ENCODE assay signal across 18 cellular contexts in genomic region chr11:86569109-86569508, GRCh38.
"Had no signal": no experiment of that assay in that cellular context is flagged by ENCODE, and none has a peak within 500 bp of the region (broad histone marks: within the 10 kb centered on the region; RNA-seq: fewer than 3 reads in every experiment).

No MANE protein-coding gene starts in this region.

- H3K36me3 Mint-ChIP-seq: activated naive CD4-positive, alpha-beta T cell treated with anti-CD3 and anti-CD28 coated beads, Interleukin-2, amount 10 ng/mL, durations not matched to agents 7 days and 5 days; activated naive CD8-positive, alpha-beta T cell treated with anti-CD3 and anti-CD28 coated beads for 36 hours had no signal

- H3K27ac Mint-ChIP-seq: activated CD4-positive, alpha-beta memory T cell treated with anti-CD3 and anti-CD28 coated beads, Interleukin-2, amount 10 ng/mL, durations not matched to agents 7 days and 5 days; activated naive CD4-positive, alpha-beta T cell treated with anti-CD3 and anti-CD28 coated beads, Interleukin-2, amount 10 ng/mL, durations not matched to agents 7 days and 5 days; activated naive CD8-positive, alpha-beta T cell treated with anti-CD3 and anti-CD28 coated beads for 36 hours; activated T-helper 2 cell treated with anti-CD3 and anti-CD28 coated beads, Interferon-gamma antibody, Interleukin-2, Interleukin-4, amounts not matched to agents 10 μg/mL and 5 μg/mL and 100 μg/mL, durations not matched to agents 14 hours and 24 hours and 36 hours; T-helper 17 cell had no signal

- DNase-seq: activated CD4-positive, alpha-beta memory T cell treated with anti-CD3 and anti-CD28 coated beads, Interleukin-2, amount 10 ng/mL, durations not matched to agents 7 days and 5 days; activated CD4-positive, alpha-beta T cell treated with anti-CD3 and anti-CD28 coated beads, Interleukin-2, amount 50 U/mL, for 1 hour; activated CD4-positive, CD25-positive, alpha-beta regulatory T cell; activated gamma-delta T cell treated with Interleukin-2 at 50 U/mL for 16 hours; activated naive CD4-positive, alpha-beta T cell treated with anti-CD3 and anti-CD28 coated beads, Interleukin-2, amount 10 ng/mL, durations not matched to agents 7 days and 5 days; activated naive CD8-positive, alpha-beta T cell treated with anti-CD3 and anti-CD28 coated beads for 36 hours; activated T-cell treated with anti-CD3 and anti-CD28 coated beads for 4 hours; activated T-cell treated with anti-CD3 and anti-CD28 coated beads, Interleukin-2, amount 50 U/mL, for 48 hours; anterior cingulate cortex; NCI-H1048; NCI-H146; NCI-H187 treated with DMSO at 0.1 percent for 48 hours; NCI-H2081 treated with DMSO at 0.1 percent for 48 hours; NCI-H446; SHP77 treated with DMSO at 0.1 percent for 48 hours; T-helper 17 cell; T-helper 9 cell had no signal

- H3K4me1 Mint-ChIP-seq: activated CD4-positive, alpha-beta memory T cell treated with anti-CD3 and anti-CD28 coated beads, Interleukin-2, amount 10 ng/mL, durations not matched to agents 7 days and 5 days; activated naive CD4-positive, alpha-beta T cell treated with anti-CD3 and anti-CD28 coated beads, Interleukin-2, amount 10 ng/mL, durations not matched to agents 7 days and 5 days; activated naive CD8-positive, alpha-beta T cell treated with anti-CD3 and anti-CD28 coated beads for 36 hours; T-helper 17 cell had no signal

- H3K9me3 Mint-ChIP-seq: activated CD4-positive, alpha-beta memory T cell treated with anti-CD3 and anti-CD28 coated beads, Interleukin-2, amount 10 ng/mL, durations not matched to agents 7 days and 5 days; activated naive CD4-positive, alpha-beta T cell treated with anti-CD3 and anti-CD28 coated beads, Interleukin-2, amount 10 ng/mL, durations not matched to agents 7 days and 5 days; activated naive CD8-positive, alpha-beta T cell treated with anti-CD3 and anti-CD28 coated beads for 36 hours; activated T-helper 2 cell treated with anti-CD3 and anti-CD28 coated beads, Interferon-gamma antibody, Interleukin-2, Interleukin-4, amounts not matched to agents 10 μg/mL and 5 μg/mL and 100 μg/mL, durations not matched to agents 14 hours and 24 hours and 36 hours had no signal

- ATAC-seq: T-helper 17 cell had no signal

- H3K27me3 Mint-ChIP-seq: activated naive CD4-positive, alpha-beta T cell treated with anti-CD3 and anti-CD28 coated beads, Interleukin-2, amount 10 ng/mL, durations not matched to agents 7 days and 5 days; T-helper 17 cell had no signal

- H3K4me3 Mint-ChIP-seq: activated CD4-positive, alpha-beta memory T cell treated with anti-CD3 and anti-CD28 coated beads, Interleukin-2, amount 10 ng/mL, durations not matched to agents 7 days and 5 days; activated naive CD4-positive, alpha-beta T cell treated with anti-CD3 and anti-CD28 coated beads, Interleukin-2, amount 10 ng/mL, durations not matched to agents 7 days and 5 days; activated naive CD8-positive, alpha-beta T cell treated with anti-CD3 and anti-CD28 coated beads for 36 hours; T-helper 17 cell had no signal
